In the genomic region with DNA sequence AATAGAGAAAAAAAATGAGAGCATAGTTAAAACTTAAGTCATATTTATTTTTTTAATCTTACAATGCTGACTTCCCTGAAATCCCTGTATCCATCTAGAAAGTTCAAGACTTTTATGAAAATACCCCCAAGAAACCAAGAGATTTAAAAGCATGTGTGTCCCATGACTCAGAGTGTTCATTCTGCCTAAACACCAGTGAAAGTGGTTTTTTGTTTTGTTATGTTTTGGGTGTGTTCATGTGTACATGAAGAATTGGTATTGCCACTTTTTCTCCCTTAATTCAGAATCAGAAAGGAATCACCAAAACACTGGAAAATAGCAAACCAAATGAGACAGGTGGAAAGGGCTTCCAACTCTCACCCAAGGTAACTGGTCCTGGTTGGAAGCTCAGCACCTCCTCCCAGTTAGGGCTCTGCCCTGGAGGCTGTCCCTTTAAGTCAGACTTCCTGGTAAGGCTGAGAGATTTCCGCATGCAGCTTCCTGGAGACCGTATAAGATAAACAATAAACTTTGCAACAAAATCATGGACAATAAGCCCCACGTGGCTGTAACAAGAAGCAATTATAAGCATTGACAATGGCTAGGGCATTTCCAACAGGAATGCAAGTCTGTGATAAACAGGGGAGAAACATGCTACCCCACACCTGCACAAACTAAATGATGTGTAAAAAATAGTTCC, we compare ENCODE assay signal across 9 cellular contexts.
A peak's percentile ranks its signal among the peaks of the same experiment; 100 is the strongest.
DNase-seq lines count a peak whose midpoint lies in the region; ATAC-seq and TF ChIP-seq lines count a peak whose summit lies in the region.
"Had no signal": no experiment of that assay in that cellular context is flagged by ENCODE, and none has a peak within 500 bp of the region (broad histone marks: within the 10 kb centered on the region; RNA-seq: fewer than 3 reads in every experiment).

No MANE protein-coding gene starts in this region.

- DNase-seq in AG10803 (ENCODE audit: low read depth) (peak; percentile 24), HPDE6-E6E7 (ENCODE audit: extremely low spot score) (peak; percentile 38), iris pigment epithelial cell (ENCODE audit: low read depth) (peak; percentile 63), tibial artery (peak in 1 of 2 donors; percentile 44), glutamatergic neuron (no peak), superior temporal gyrus (ENCODE audit: extremely low spot score) (no peak)
- peak in 1 of 2 donors; percentile 14 for DNase-seq in activated naive CD4-positive, alpha-beta T cell treated with anti-CD3 and anti-CD28 coated beads, Interleukin-2, amount 50 U/mL, for 72 hours (ENCODE audit: low spot score in 2 of 2)

- H3K4me3 ChIP-seq in AG10803 (ENCODE audit: low read length) (no peak overlapping the region), tibial artery (no peak overlapping the region)

- TF ChIP-seq CTCF in AG10803 (conservative IDR thresholded peaks at IDR 0.05; ENCODE audit: low read length) (no peak), tibial artery (IDR thresholded peaks at IDR 0.05) (no peak), glutamatergic neuron (IDR thresholded peaks at IDR 0.05; ENCODE audit: partially characterized antibody, unreplicated experiment) (no peak)

- peak overlapping the region; percentile 40 to 44 for H3K27ac Mint-ChIP-seq in activated naive CD4-positive, alpha-beta T cell treated with anti-CD3 and anti-CD28 coated beads, Interleukin-2, amount 50 U/mL, for 72 hours
- H3K27ac Mint-ChIP-seq in glutamatergic neuron (ENCODE audit: unreplicated experiment), result no peak overlapping the region

- H3K27me3 ChIP-seq in tibial artery, result no peaks in the 10 kb centered on the region

- peaks cover 0 to 8% of the 10 kb centered on the region in 2 donors for H3K9me3 Mint-ChIP-seq in activated naive CD4-positive, alpha-beta T cell treated with anti-CD3 and anti-CD28 coated beads, Interleukin-2, amount 50 U/mL, for 72 hours
- no peaks in the 10 kb centered on the region for H3K9me3 Mint-ChIP-seq in glutamatergic neuron (ENCODE audit: unreplicated experiment)
- H3K9me3 Mint-ChIP-seq: dendritic cell treated with granulocyte-macrophage colony-stimulating factor and Interleukin-4, amounts not matched to agents 40 ng/mL and 50 ng/mL, for 4 days had no signal

- H3K4me3 Mint-ChIP-seq in glutamatergic neuron (ENCODE audit: unreplicated experiment), result no peak overlapping the region
- H3K4me3 Mint-ChIP-seq: dendritic cell treated with granulocyte-macrophage colony-stimulating factor and Interleukin-4, amounts not matched to agents 40 ng/mL and 50 ng/mL, for 4 days had no signal

- H3K27me3 Mint-ChIP-seq in glutamatergic neuron (ENCODE audit: unreplicated experiment), result no peaks in the 10 kb centered on the region
- H3K27me3 Mint-ChIP-seq: dendritic cell treated with granulocyte-macrophage colony-stimulating factor and Interleukin-4, amounts not matched to agents 40 ng/mL and 50 ng/mL, for 4 days had no signal

- intact Hi-C loops in tibial artery (cut with DNase I; ENCODE audit: low total_unique reads), result no loop called here

- H3K4me1 ChIP-seq in tibial artery, result peaks cover 0 to 29% (median 16%) of the 10 kb centered on the region in 4 donors

- peak; percentile 41 to 60 for ATAC-seq in activated naive CD4-positive, alpha-beta T cell treated with anti-CD3 and anti-CD28 coated beads, Interleukin-2, amount 50 U/mL, for 72 hours
- no peak for ATAC-seq in GM21528 (IDR thresholded peaks at IDR 0.05; ENCODE audit: low FRiP score, unreplicated experiment)

- H3K27ac ChIP-seq in tibial artery, result peak overlapping the region; percentile 1 to 71

- H3K36me3 Mint-ChIP-seq in activated naive CD4-positive, alpha-beta T cell treated with anti-CD3 and anti-CD28 coated beads, Interleukin-2, amount 50 U/mL, for 72 hours, result no peaks in the 10 kb centered on the region
- no peaks in the 10 kb centered on the region for H3K36me3 Mint-ChIP-seq in glutamatergic neuron (ENCODE audit: unreplicated experiment)

- no peaks in the 10 kb centered on the region for H3K9me3 ChIP-seq in tibial artery

- no peaks in the 10 kb centered on the region for H3K4me1 Mint-ChIP-seq in glutamatergic neuron (ENCODE audit: low read depth, unreplicated experiment)

- H3K36me3 ChIP-seq in tibial artery, result no peaks in the 10 kb centered on the region

Comparison
In these comparisons a context has a peak if more than half of its experiments do, and no peak if none do; other contexts are left out.
1. DNase-seq: peak in AG10803 (single experiment), HPDE6-E6E7 (single experiment) and iris pigment epithelial cell (single experiment); none in glutamatergic neuron (single experiment) and superior temporal gyrus (single experiment).